ENCODE assay signal across 22 cellular contexts in the genomic region with DNA sequence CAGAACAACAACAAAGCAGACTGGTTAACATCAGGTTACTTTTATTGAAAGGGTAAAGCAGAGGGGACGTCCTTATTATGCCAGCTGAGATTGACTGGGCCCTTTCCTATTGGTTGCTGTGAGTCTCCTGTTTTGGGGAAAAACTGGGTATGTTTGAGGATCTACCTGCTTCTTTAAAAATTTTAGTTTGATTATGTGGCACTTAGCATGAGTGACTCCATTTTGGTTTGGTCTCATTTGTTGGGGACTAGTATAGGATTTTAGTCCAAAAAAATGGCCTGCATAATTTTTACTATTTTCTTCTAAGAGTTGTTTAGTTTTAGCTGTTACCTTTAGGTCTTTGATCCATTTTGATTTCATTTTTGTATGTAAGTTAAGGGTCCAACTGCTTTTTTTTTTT. TPM values are rescaled to one million over a fixed set of nuclear protein-coding genes. Genes with fewer than 3 reads are reported as not detected.
DNase-seq lines count a peak whose midpoint lies in the region; ATAC-seq, FAIRE-seq and TF ChIP-seq lines count a peak whose summit lies in the region.
"Had no signal": no experiment of that assay in that cellular context is flagged by ENCODE, and none has a peak within 500 bp of the region (broad histone marks: within the 10 kb centered on the region; RNA-seq: fewer than 3 reads in every experiment).

No MANE protein-coding gene starts in this region.

- POLR2A ChIA-PET in CD8-positive, alpha-beta T cell (lab: Charles Lee), result no interaction called here
- POLR2A ChIA-PET in K562 (lab: Yijun Ruan, JAX), result interaction anchor here (0.6 kb wide), 1 partner anchor 112 kb away, joined by 3 read pairs; no protein-coding TSS in a partner anchor
- POLR2A ChIA-PET in A673 (lab: Charles Lee; ENCODE audit: low non-redundant PET), result no interaction called here

- no peaks in the 10 kb centered on the region for H3K27me3 Mint-ChIP-seq in CD8-positive, alpha-beta T cell (ENCODE audit: low read depth)
- peaks cover 2% of the 10 kb centered on the region for H3K27me3 Mint-ChIP-seq in GM23338 (ENCODE audit: insufficient read depth, low read depth, poor library complexity)
- H3K27me3 Mint-ChIP-seq in progenitor cell of endocrine pancreas, result no peaks in the 10 kb centered on the region
- H3K27me3 Mint-ChIP-seq: B cell; CD4-positive, alpha-beta memory T cell; CD4-positive, CD25-positive, alpha-beta regulatory T cell had no signal

- CTCF ChIA-PET in CD8-positive, alpha-beta T cell (lab: Charles Lee), result no interaction called here
- CTCF ChIA-PET in K562 (lab: Yijun Ruan, JAX; ENCODE audit: low intra/inter-chr PET ratio) (no interaction called here), A673 (lab: Charles Lee) (no interaction called here)

- peaks cover 6% of the 10 kb centered on the region; the same call in 1 of the 2 replicates for H4K20me1 ChIP-seq in GM23338 (replicated peaks; ENCODE audit: insufficient read depth)
- no peaks in the 10 kb centered on the region for H4K20me1 ChIP-seq in K562 (replicated peaks; ENCODE audit: control insufficient read depth, insufficient read depth, low read length)

- no peak overlapping the region for H2AFZ ChIP-seq in GM23338
- no peak overlapping the region for H2AFZ ChIP-seq in K562 (ENCODE audit: low read depth, low read length)

- TF ChIP-seq POLR2A in K562 (conservative IDR thresholded peaks at IDR 0.05), result no peak

- H3K9me3 Mint-ChIP-seq in CD8-positive, alpha-beta T cell, result peaks cover 5% of the 10 kb centered on the region
- H3K9me3 Mint-ChIP-seq in GM23338 (peaks cover 60% of the 10 kb centered on the region), progenitor cell of endocrine pancreas (ENCODE audit: low read depth) (peaks cover 37% of the 10 kb centered on the region)

- H3K27ac ChIP-seq in CD8-positive, alpha-beta T cell (ENCODE audit: low read depth, low read length), result no peak overlapping the region
- H3K27ac ChIP-seq in GM23338 (ENCODE audit: low read depth), result no peak overlapping the region
- H3K27ac ChIP-seq in K562 (ENCODE audit: extremely low read depth, low read depth, low read length), result no peak overlapping the region
- no peak overlapping the region for H3K27ac ChIP-seq in A673 (ENCODE audit: low read depth, low read length, poor library complexity, severe bottlenecking)
- H3K27ac ChIP-seq: BLaER1 treated with 17β-estradiol and CSF1 and Interleukin-3, amounts not matched to agents 10 nM and 100 nM; C4-2B had no signal

- intact Hi-C loops in CD8-positive, alpha-beta T cell (cut with DNase I, micrococcal nuclease), result no loop called here
- intact Hi-C loops in K562 (cut with micrococcal nuclease) (no loop called here), A673 (cut with micrococcal nuclease; ENCODE audit: unreplicated experiment) (no loop called here)

- in situ Hi-C loops in K562 (cut with MboI), result no loop called here

- H3K9ac ChIP-seq in K562 (ENCODE audit: insufficient read depth in 1 of 2, low read depth in 2 of 2, low read length in 2 of 2), result no peak overlapping the region
- H3K9ac ChIP-seq: BLaER1 treated with 17β-estradiol and CSF1 and Interleukin-3, amounts not matched to agents 10 nM and 100 nM had no signal

- BruUV-seq in K562 (replicated peaks; lab: Mats Ljungman, UMichigan) (no TSS peak), A673 (replicated peaks; lab: Mats Ljungman, UMichigan) (no TSS peak)

- H3F3A ChIP-seq in GM23338 (replicated peaks; ENCODE audit: low read depth), result 0 out of 2 replicates have a peak, but pooled peaks cover 4% of the 10 kb centered on the region

- H3K9me1 ChIP-seq in K562 (ENCODE audit: control insufficient read depth, insufficient read depth, low read length), result no peaks in the 10 kb centered on the region

- no peaks in the 10 kb centered on the region for H3K4me1 ChIP-seq in CD8-positive, alpha-beta T cell (ENCODE audit: insufficient read depth, low read length)
- H3K4me1 ChIP-seq in GM23338 (ENCODE audit: insufficient read depth) (peaks cover 5% of the 10 kb centered on the region), K562 (replicated peaks in 1 of 2; ENCODE audit: control insufficient read depth in 2 of 2, insufficient read depth in 2 of 2, low read length in 2 of 2) (no peaks in the 10 kb centered on the region), A673 (ENCODE audit: insufficient read depth, low read length, poor library complexity, severe bottlenecking) (no peaks in the 10 kb centered on the region)
- H3K4me1 ChIP-seq: BLaER1 treated with 17β-estradiol and CSF1 and Interleukin-3, amounts not matched to agents 10 nM and 100 nM; Caco-2 had no signal

- peaks cover 5% of the 10 kb centered on the region for H3K36me3 ChIP-seq in CD8-positive, alpha-beta T cell (ENCODE audit: insufficient read depth, low read length)
- H3K36me3 ChIP-seq in GM23338 (ENCODE audit: insufficient read depth), result peaks cover 18% of the 10 kb centered on the region
- peaks cover 31% of the 10 kb centered on the region for H3K36me3 ChIP-seq in K562 (ENCODE audit: control insufficient read depth, insufficient read depth, low read length)
- peaks cover 29% of the 10 kb centered on the region for H3K36me3 ChIP-seq in A673 (ENCODE audit: insufficient read depth, low read length, poor library complexity, severe bottlenecking)

- FAIRE-seq in K562 (lab: Jason Lieb, UNC), result no peak
- FAIRE-seq: A204.1, D721Med, G401.6, GM12891 had no signal

- H3K4me2 ChIP-seq in GM23338 (no peak overlapping the region), K562 (ENCODE audit: insufficient read depth, low read length) (no peak overlapping the region)
- H3K4me2 ChIP-seq: BLaER1 treated with 17β-estradiol and CSF1 and Interleukin-3, amounts not matched to agents 10 nM and 100 nM had no signal

- no peak for TF ChIP-seq CTCF in CD8-positive, alpha-beta T cell (IDR thresholded peaks at IDR 0.05)
- TF ChIP-seq CTCF in GM23338 (conservative IDR thresholded peaks at IDR 0.05; ENCODE audit: low read depth in 2 of 2), result no peak
- no peak for TF ChIP-seq CTCF in K562 (IDR thresholded peaks at IDR 0.05 in 2 of 3, conservative IDR thresholded peaks at IDR 0.05 in 1 of 3; ENCODE audit: insufficient read depth in 2 of 3, low read depth in 1 of 3, low read length in 3 of 3)
- TF ChIP-seq CTCF in progenitor cell of endocrine pancreas (IDR thresholded peaks at IDR 0.05; ENCODE audit: unreplicated experiment), result no peak
- TF ChIP-seq CTCF in A673 (conservative IDR thresholded peaks at IDR 0.05; ENCODE audit: low read depth, low read length), result no peak

- peaks cover 42% of the 10 kb centered on the region for H3K36me3 Mint-ChIP-seq in CD8-positive, alpha-beta T cell
- H3K36me3 Mint-ChIP-seq in GM23338 (ENCODE audit: low read depth) (peaks cover 85% of the 10 kb centered on the region), progenitor cell of endocrine pancreas (ENCODE audit: insufficient read depth) (peaks cover 82% of the 10 kb centered on the region)

- ATAC-seq in CD8-positive, alpha-beta T cell, result no peak
- ATAC-seq in GM23338 (no peak), K562 (no peak)

- peaks cover 2% of the 10 kb centered on the region for H3K9me3 ChIP-seq in CD8-positive, alpha-beta T cell (ENCODE audit: low read length)
- H3K9me3 ChIP-seq in K562 (replicated peaks; ENCODE audit: control insufficient read depth, insufficient read depth, low read depth, low read length), result peaks cover 13% of the 10 kb centered on the region
- H3K9me3 ChIP-seq in A673 (ENCODE audit: low read depth, low read length, poor library complexity, severe bottlenecking), result peaks cover 18% of the 10 kb centered on the region

- no peak for TF ChIP-seq EP300 in K562 (IDR thresholded peaks at IDR 0.05; ENCODE audit: low read length)

- no peak overlapping the region for H3K4me3 ChIP-seq in CD8-positive, alpha-beta T cell (ENCODE audit: low read depth, low read length)
- no peak overlapping the region for H3K4me3 ChIP-seq in GM23338
- no peak overlapping the region for H3K4me3 ChIP-seq in K562
- no peak overlapping the region for H3K4me3 ChIP-seq in A673 (ENCODE audit: low read depth, low read length, poor library complexity, severe bottlenecking)
- H3K4me3 ChIP-seq: BLaER1 treated with 17β-estradiol and CSF1 and Interleukin-3, amounts not matched to agents 10 nM and 100 nM had no signal

- WGBS in K562 (ENCODE audit: insufficient coverage, low coverage, missing lambda C conversion rate), result 82% methylated on average over 1 of the region's 1 CpG

- peaks cover 8% of the 10 kb centered on the region; the same call in 1 of the 2 replicates for H3K9me2 ChIP-seq in GM23338 (ENCODE audit: insufficient read depth)

- H3K27me3 ChIP-seq in CD8-positive, alpha-beta T cell (ENCODE audit: insufficient read depth, low read length), result no peaks in the 10 kb centered on the region
- H3K27me3 ChIP-seq in GM23338 (ENCODE audit: insufficient read depth) (no peaks in the 10 kb centered on the region), K562 (ENCODE audit: control insufficient read depth in 2 of 2, insufficient read depth in 2 of 2, low read length in 2 of 2) (no peaks in the 10 kb centered on the region), A673 (replicated peaks; ENCODE audit: insufficient read depth, low read depth, low read length, poor library complexity) (no peaks in the 10 kb centered on the region)
- H3K27me3 ChIP-seq: BLaER1 treated with 17β-estradiol and CSF1 and Interleukin-3, amounts not matched to agents 10 nM and 100 nM had no signal

- peaks cover 6% of the 10 kb centered on the region for H3K4me1 Mint-ChIP-seq in CD8-positive, alpha-beta T cell (ENCODE audit: low read depth)
- peaks cover 4% of the 10 kb centered on the region; the same call in 1 of the 3 replicates for H3K4me1 Mint-ChIP-seq in GM23338
- H3K4me1 Mint-ChIP-seq in progenitor cell of endocrine pancreas (ENCODE audit: low read depth), result no peaks in the 10 kb centered on the region

- H3K4me3 Mint-ChIP-seq in CD8-positive, alpha-beta T cell, result no peak overlapping the region
- H3K4me3 Mint-ChIP-seq in GM23338 (no peak overlapping the region; the same call in 2 of the 3 replicates), progenitor cell of endocrine pancreas (ENCODE audit: low read depth) (no peak overlapping the region)
- H3K4me3 Mint-ChIP-seq: B cell; CD4-positive, alpha-beta memory T cell; CD4-positive, CD25-positive, alpha-beta regulatory T cell had no signal

- no peak for TF ChIP-seq RAD21 in K562 (CRISPR knock-in tag; conservative IDR thresholded peaks at IDR 0.05 in 1 of 2, IDR thresholded peaks at IDR 0.05 in 1 of 2)

- DNase-seq in CD8-positive, alpha-beta T cell, result no peak
- DNase-seq in GM23338 (ENCODE audit: low spot score) (no peak), K562 (ENCODE audit: extremely low read depth in 1 of 4, low spot score in 3 of 4) (no peak), progenitor cell of endocrine pancreas (ENCODE audit: low spot score, unreplicated experiment) (no peak), A673 (ENCODE audit: low spot score) (no peak), CD1c-positive myeloid dendritic cell (ENCODE audit: extremely low spot score) (no peak), KG1 (lab: John Stamatoyannopoulos, UW) (no peak)
- DNase-seq: 8988T; AML-193; Caco-2; Calu3; CD4-positive, alpha-beta memory T cell; CD4-positive, CD25-positive, alpha-beta regulatory T cell; DMS79 treated with DMSO at 0.1 percent for 48 hours; GF-D8 had no signal

- peak overlapping the region; percentile 41 for H3K27ac Mint-ChIP-seq in CD8-positive, alpha-beta T cell
- H3K27ac Mint-ChIP-seq in GM23338 (no peak overlapping the region), progenitor cell of endocrine pancreas (peak overlapping the region; percentile 73)
- H3K27ac Mint-ChIP-seq: B cell had no signal

- H3K79me2 ChIP-seq in GM23338 (replicated peaks; ENCODE audit: insufficient read depth) (peaks cover 63% of the 10 kb centered on the region), K562 (ENCODE audit: control insufficient read depth, insufficient read depth, low read length) (peaks cover 24% of the 10 kb centered on the region)

RNA-seq across cellular contexts. Expression of a gene that starts 14.4 kb away (rescaled TPM):
- 10 to 100 TPM; 10.7 to 11.0 TPM for total RNA-seq in CD8-positive, alpha-beta T cell
- 12.9 and 15.4 TPM in 2 replicates for total RNA-seq in GM23338 (2014; rRNA removed; shearing (Covaris generic))
- 7.7 and 9.0 TPM in 2 replicates for polyA plus RNA-seq in GM23338 (2016; fragmentation: Nextera tagmentation; extraction: Ambion mirVana)
- 24.3 and 45.7 TPM in 2 replicates for total RNA-seq in K562 (2011; cell fraction: chromatin; rRNA removed; ENCODE audit: low replicate concordance)
- total RNA-seq in K562 (2011; cell fraction: nucleolus; rRNA removed), result 18.7 and 22.2 TPM in 2 replicates
- 21.5 and 27.6 TPM in 2 replicates for total RNA-seq in K562 (2011; cell fraction: nucleoplasm; rRNA removed)
- total RNA-seq in K562 (2014; rRNA removed), result 7.0 and 7.5 TPM in 2 replicates
- total RNA-seq in K562 (2014; rRNA removed; fragmentation: Illumina TruSeq; extraction: Trizol), result 16.6 and 21.7 TPM in 2 replicates
- 13.1 and 14.3 TPM in 2 replicates for total RNA-seq in K562 (2015; rRNA removed; fragmentation: Illumina TruSeq; extraction: Trizol)
- total RNA-seq in K562 (2021), result 10.0 and 10.6 TPM in 2 replicates
- polyA plus RNA-seq in K562 (2011; rRNA removed), result 16.5 and 19.9 TPM in 2 replicates
- polyA plus RNA-seq in K562 (2011; cell fraction: cytosol; rRNA removed), result 5.5 and 10.6 TPM in 2 replicates
- 9.8 and 12.6 TPM in 2 replicates for polyA plus RNA-seq in K562 (2011; cell fraction: nucleus; rRNA removed)
- polyA plus RNA-seq in K562 (2012), result 6.5 and 11.4 TPM in 2 replicates
- 11.0 and 11.7 TPM in 2 replicates for polyA plus RNA-seq in K562 (2014; fragmentation: Illumina TruSeq; extraction: Trizol)
- polyA plus RNA-seq in K562 (2014; fragmentation: Nextera tagmentation; extraction: Ambion mirVana), result 1 to 10 TPM; 6.6 to 6.9 TPM
- 5.6 and 6.4 TPM in 2 replicates for polyA plus RNA-seq in K562 (2014; rRNA removed)
- polyA minus RNA-seq in K562 (2011; rRNA and poly(A)+ RNA removed), result 30.8 and 38.6 TPM in 2 replicates
- polyA minus RNA-seq in K562 (2011; cell fraction: cytosol; rRNA and poly(A)+ RNA removed), result 9.9 and 10.5 TPM in 2 replicates
- polyA minus RNA-seq in K562 (2011; cell fraction: nucleus; rRNA and poly(A)+ RNA removed), result 5.8 and 14.1 TPM in 2 replicates
- total RNA-seq in progenitor cell of endocrine pancreas, result 31.9 and 33.6 TPM in 2 replicates
- 13.9 and 14.0 TPM in 2 replicates for total RNA-seq in A673 (2021)

RNA-seq across cellular contexts. Expression of a gene that starts 34.3 kb away (rescaled TPM):
- 10 to 100 TPM; 10.6 to 13.5 TPM for total RNA-seq in CD8-positive, alpha-beta T cell
- total RNA-seq in GM23338 (2014; rRNA removed; shearing (Covaris generic)), result 12.4 and 12.8 TPM in 2 replicates
- polyA plus RNA-seq in GM23338 (2016; fragmentation: Nextera tagmentation; extraction: Ambion mirVana) (5.6 and 6.7 TPM in 2 replicates), K562 (2011; rRNA removed) (0.26 and 1.0 TPM in 2 replicates), K562 (2014; fragmentation: Illumina TruSeq; extraction: Trizol) (0.22 and 0.33 TPM in 2 replicates), K562 (2014; fragmentation: Nextera tagmentation; extraction: Ambion mirVana) (under 1 TPM in 1 of 2 experiments, not detected in 1; 0.06 TPM), K562 (2014; rRNA removed) (0.34 and 0.45 TPM in 2 replicates)
- total RNA-seq in K562 (2011; cell fraction: chromatin; rRNA removed; ENCODE audit: low replicate concordance), result not detected in 2 replicates
- total RNA-seq in K562 (2011; cell fraction: nucleolus; rRNA removed), result 0.53 and 0.67 TPM in 2 replicates
- total RNA-seq in K562 (2011; cell fraction: nucleoplasm; rRNA removed), result 0.69 TPM in 1 of 2 replicates, not detected in the other
- total RNA-seq in K562 (2014; rRNA removed) (0.27 and 0.45 TPM in 2 replicates), K562 (2014; rRNA removed; fragmentation: Illumina TruSeq; extraction: Trizol) (0.29 and 0.41 TPM in 2 replicates), K562 (2015; rRNA removed; fragmentation: Illumina TruSeq; extraction: Trizol) (0.79 and 1.1 TPM in 2 replicates), K562 (2021) (0.62 and 0.85 TPM in 2 replicates), progenitor cell of endocrine pancreas (1.6 and 2.7 TPM in 2 replicates), A673 (2021) (not detected in 2 replicates)
- 0.89 and 1.3 TPM in 2 replicates for polyA plus RNA-seq in K562 (2011; cell fraction: cytosol; rRNA removed)
- polyA plus RNA-seq in K562 (2011; cell fraction: nucleus; rRNA removed), result 0.58 and 1.1 TPM in 2 replicates
- polyA plus RNA-seq in K562 (2012), result 1.1 and 16.7 TPM in 2 replicates
- 0.21 and 0.30 TPM in 2 replicates for polyA minus RNA-seq in K562 (2011; rRNA and poly(A)+ RNA removed)
- polyA minus RNA-seq in K562 (2011; cell fraction: cytosol; rRNA and poly(A)+ RNA removed), result not detected in 2 replicates
- polyA minus RNA-seq in K562 (2011; cell fraction: nucleus; rRNA and poly(A)+ RNA removed), result 0.33 TPM in 1 of 2 replicates, not detected in the other

RNA-seq across cellular contexts. Expression of a gene that starts 52.7 kb away (rescaled TPM):
- 10 to 100 TPM; 40.3 to 41.0 TPM for total RNA-seq in CD8-positive, alpha-beta T cell
- total RNA-seq in GM23338 (2014; rRNA removed; shearing (Covaris generic)), result 50.3 and 73.3 TPM in 2 replicates
- polyA plus RNA-seq in GM23338 (2016; fragmentation: Nextera tagmentation; extraction: Ambion mirVana) (98.0 and 103 TPM in 2 replicates), K562 (2011; rRNA removed) (38.4 and 43.8 TPM in 2 replicates), K562 (2014; fragmentation: Illumina TruSeq; extraction: Trizol) (147 and 170 TPM in 2 replicates), K562 (2014; fragmentation: Nextera tagmentation; extraction: Ambion mirVana) (10 to 100 TPM; 16.7 to 49.1 TPM), K562 (2014; rRNA removed) (99.8 and 115 TPM in 2 replicates)
- total RNA-seq in K562 (2011; cell fraction: chromatin; rRNA removed; ENCODE audit: low replicate concordance), result 33.4 and 92.9 TPM in 2 replicates
- 71.2 and 72.1 TPM in 2 replicates for total RNA-seq in K562 (2011; cell fraction: nucleolus; rRNA removed)
- total RNA-seq in K562 (2011; cell fraction: nucleoplasm; rRNA removed), result 70.5 and 83.9 TPM in 2 replicates
- total RNA-seq in K562 (2014; rRNA removed) (74.2 and 118 TPM in 2 replicates), K562 (2014; rRNA removed; fragmentation: Illumina TruSeq; extraction: Trizol) (56.3 and 71.5 TPM in 2 replicates), K562 (2015; rRNA removed; fragmentation: Illumina TruSeq; extraction: Trizol) (125 and 129 TPM in 2 replicates), K562 (2021) (105 and 107 TPM in 2 replicates), progenitor cell of endocrine pancreas (48.7 and 56.5 TPM in 2 replicates), A673 (2021) (83.5 and 97.9 TPM in 2 replicates)
- polyA plus RNA-seq in K562 (2011; cell fraction: cytosol; rRNA removed), result 124 and 196 TPM in 2 replicates
- 82.4 and 93.1 TPM in 2 replicates for polyA plus RNA-seq in K562 (2011; cell fraction: nucleus; rRNA removed)
- 94.4 and 105 TPM in 2 replicates for polyA plus RNA-seq in K562 (2012)
- 25.4 and 33.3 TPM in 2 replicates for polyA minus RNA-seq in K562 (2011; rRNA and poly(A)+ RNA removed)
- 35.9 and 36.6 TPM in 2 replicates for polyA minus RNA-seq in K562 (2011; cell fraction: cytosol; rRNA and poly(A)+ RNA removed)
- polyA minus RNA-seq in K562 (2011; cell fraction: nucleus; rRNA and poly(A)+ RNA removed), result 19.3 and 19.7 TPM in 2 replicates
